9 cellular contexts compared by ENCODE assay signal in genomic region chr12:65656904-65657351, GRCh38.
DNase-seq lines count a peak whose midpoint lies in the region; ATAC-seq and TF ChIP-seq lines count a peak whose summit lies in the region.
"Had no signal": no experiment of that assay in that cellular context is flagged by ENCODE, and none has a peak within 500 bp of the region (broad histone marks: within the 10 kb centered on the region; RNA-seq: fewer than 3 reads in every experiment).

No MANE protein-coding gene starts in this region.

- no peak overlapping the region for H3K4me3 ChIP-seq in AG04450 (ENCODE audit: low read depth, low read length)
- no peak overlapping the region for H3K4me3 ChIP-seq in HEK293 (ENCODE audit: low read depth, low read length)
- H3K4me3 ChIP-seq in SK-N-MC = peak overlapping the region; percentile 18; the same call in 1 of the 2 replicates
- H3K4me3 ChIP-seq in psoas muscle = no peak overlapping the region
- H3K4me3 ChIP-seq: lung had no signal

- intact Hi-C loops in psoas muscle (cut with DNase I) = no loop called here

- H3K27ac ChIP-seq in AG04450 (ENCODE audit: low read depth, low read length) (no peak overlapping the region), HEK293 (ENCODE audit: extremely low read depth, low read depth, low read length) (no peak overlapping the region), SK-N-MC (peak overlapping the region; percentile 1; the same call in 1 of the 2 replicates), psoas muscle (no peak overlapping the region)

- POLR2A ChIA-PET in AG04450 (lab: Yijun Ruan, JAX) = interaction anchor here (0.6 to 1.0 kb wide), 5 partner anchors 8 to 231 kb away, joined by 3 to 4 read pairs (median 3); no protein-coding TSS in a partner anchor
- POLR2A ChIA-PET in HEK293 (lab: Yijun Ruan, JAX) = no interaction called here

- DNase-seq in AG04450 (ENCODE audit: low read depth, low spot score) (peak; percentile 89), SK-N-MC (ENCODE audit: low read depth, low spot score) (peak; percentile 80), fibroblast of the conjunctiva (ENCODE audit: low read depth) (peak; percentile 81), Ammon's horn (ENCODE audit: low spot score) (no peak), psoas muscle (no peak), NCI-H146 (lab: John Stamatoyannopoulos, UW) (no peak)

- CTCF ChIA-PET in AG04450 (lab: Charles Lee) (interaction anchor here (0.6 kb wide), 1 partner anchor 56 kb away, joined by 3 read pairs; no protein-coding TSS in a partner anchor), HEK293 (lab: Yijun Ruan, JAX) (no interaction called here)

- H3K9ac ChIP-seq in SK-N-MC (ENCODE audit: insufficient read length) = no peak overlapping the region

- WGBS in psoas muscle, 3 donors = 68 to 72% (median 69%) methylated on average over 3 of the region's 3 CpGs

- H3K9me3 ChIP-seq in AG04450 (ENCODE audit: control insufficient read depth, insufficient read depth, low read length) (peaks cover 5% of the 10 kb centered on the region; the same call in 1 of the 2 replicates), HEK293 (ENCODE audit: control insufficient read depth, insufficient read depth, low read depth, low read length) (no peaks in the 10 kb centered on the region), SK-N-MC (ENCODE audit: low read depth, low read length) (no peaks in the 10 kb centered on the region), psoas muscle (no peaks in the 10 kb centered on the region)

- ATAC-seq in GM18861 (IDR thresholded peaks at IDR 0.05; ENCODE audit: unreplicated experiment) (no peak), psoas muscle (no peak)

- no peaks in the 10 kb centered on the region for H3K36me3 ChIP-seq in HEK293 (ENCODE audit: control insufficient read depth in 2 of 2, insufficient read depth in 1 of 2, low read length in 2 of 2)
- no peaks in the 10 kb centered on the region for H3K36me3 ChIP-seq in SK-N-MC (ENCODE audit: insufficient read depth, low read length)
- no peaks in the 10 kb centered on the region for H3K36me3 ChIP-seq in psoas muscle (ENCODE audit: insufficient read depth in 1 of 2, low read depth in 1 of 2)

- H3K4me1 ChIP-seq in HEK293 (ENCODE audit: control insufficient read depth, insufficient read depth, low read length) = peaks cover 7% of the 10 kb centered on the region; the same call in 1 of the 2 replicates
- H3K4me1 ChIP-seq in psoas muscle = no peaks in the 10 kb centered on the region

- H3K27me3 ChIP-seq in AG04450 (ENCODE audit: control insufficient read depth, insufficient read depth, low read length) = no peaks in the 10 kb centered on the region
- no peaks in the 10 kb centered on the region for H3K27me3 ChIP-seq in psoas muscle (ENCODE audit: insufficient read depth in 3 of 3, low read length in 2 of 3)

- TF ChIP-seq CTCF in AG04450 (IDR thresholded peaks at IDR 0.05; ENCODE audit: low read depth, low read length) = no peak
- no peak for TF ChIP-seq CTCF in HEK293 (tag by site-specific recombination; IDR thresholded peaks at IDR 0.05)
- TF ChIP-seq CTCF in psoas muscle (IDR thresholded peaks at IDR 0.05) = no peak

TF ChIP-seq in HEK293, 187 proteins besides CTCF, POLR2A, EP300 and RAD21 (continues in another document):
- TF ChIP-seq ZNF335 (tag by site-specific recombination; conservative IDR thresholded peaks at IDR 0.05) (0 out of 2 replicates have a peak, but pooled peaks have one; percentile 12), ZFP69B (tag by site-specific recombination; IDR thresholded peaks at IDR 0.05) (0 out of 2 replicates have a peak, but pooled peaks have one; percentile 19), INSM2 (tag by site-specific recombination; IDR thresholded peaks at IDR 0.05) (peak; percentile 57), ZNF121 (tag by site-specific recombination; IDR thresholded peaks at IDR 0.05) (no peak), ZBTB21 (tag by site-specific recombination; IDR thresholded peaks at IDR 0.05) (peak; percentile 81), SP7 (tag by site-specific recombination; IDR thresholded peaks at IDR 0.05) (peak; percentile 95), ZNF707 (tag by site-specific recombination; IDR thresholded peaks at IDR 0.05) (no peak), SCRT2 (tag by site-specific recombination; IDR thresholded peaks at IDR 0.05) (peak; percentile 14; the same call in 1 of the 2 replicates), GLIS1 (tag by site-specific recombination; IDR thresholded peaks at IDR 0.05) (peak; percentile 36; the same call in 1 of the 2 replicates), ZNF324 (tag by site-specific recombination; IDR thresholded peaks at IDR 0.05) (no peak), ZIC2 (tag by site-specific recombination; IDR thresholded peaks at IDR 0.05) (peak; percentile 15; the same call in 1 of the 2 replicates), ZNF518A (tag by site-specific recombination; conservative IDR thresholded peaks at IDR 0.05; ENCODE audit: low read depth) (peak; percentile 37; the same call in 1 of the 2 replicates), ZNF24 (tag by site-specific recombination; IDR thresholded peaks at IDR 0.05) (peak; percentile 79), FEZF1 (tag by site-specific recombination; IDR thresholded peaks at IDR 0.05) (0 out of 2 replicates have a peak, but pooled peaks have one; percentile 7), ZNF394 (tag by site-specific recombination; IDR thresholded peaks at IDR 0.05; ENCODE audit: borderline replicate concordance) (peak; percentile 55; the same call in 1 of the 2 replicates)
- TF ChIP-seq, protein P1, sequence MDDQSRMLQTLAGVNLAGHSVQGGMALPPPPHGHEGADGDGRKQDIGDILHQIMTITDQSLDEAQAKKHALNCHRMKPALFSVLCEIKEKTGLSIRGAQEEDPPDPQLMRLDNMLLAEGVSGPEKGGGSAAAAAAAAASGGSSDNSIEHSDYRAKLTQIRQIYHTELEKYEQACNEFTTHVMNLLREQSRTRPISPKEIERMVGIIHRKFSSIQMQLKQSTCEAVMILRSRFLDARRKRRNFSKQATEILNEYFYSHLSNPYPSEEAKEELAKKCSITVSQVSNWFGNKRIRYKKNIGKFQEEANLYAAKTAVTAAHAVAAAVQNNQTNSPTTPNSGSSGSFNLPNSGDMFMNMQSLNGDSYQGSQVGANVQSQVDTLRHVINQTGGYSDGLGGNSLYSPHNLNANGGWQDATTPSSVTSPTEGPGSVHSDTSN (CRISPR knock-in tag; IDR thresholded peaks at IDR 0.05) = no peak
- TF ChIP-seq, protein P2, sequence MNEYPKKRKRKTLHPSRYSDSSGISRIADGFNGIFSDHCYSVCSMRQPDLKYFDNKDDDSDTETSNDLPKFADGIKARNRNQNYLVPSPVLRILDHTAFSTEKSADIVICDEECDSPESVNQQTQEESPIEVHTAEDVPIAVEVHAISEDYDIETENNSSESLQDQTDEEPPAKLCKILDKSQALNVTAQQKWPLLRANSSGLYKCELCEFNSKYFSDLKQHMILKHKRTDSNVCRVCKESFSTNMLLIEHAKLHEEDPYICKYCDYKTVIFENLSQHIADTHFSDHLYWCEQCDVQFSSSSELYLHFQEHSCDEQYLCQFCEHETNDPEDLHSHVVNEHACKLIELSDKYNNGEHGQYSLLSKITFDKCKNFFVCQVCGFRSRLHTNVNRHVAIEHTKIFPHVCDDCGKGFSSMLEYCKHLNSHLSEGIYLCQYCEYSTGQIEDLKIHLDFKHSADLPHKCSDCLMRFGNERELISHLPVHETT (tag by site-specific recombination; IDR thresholded peaks at IDR 0.05) = peak; percentile 51; the same call in 1 of the 2 replicates

Comparison
In these comparisons a context has a peak if more than half of its experiments do, and no peak if none do; other contexts are left out.
1. DNase-seq: peak in AG04450 (single experiment), SK-N-MC (single experiment) and fibroblast of the conjunctiva (single experiment); none in Ammon's horn (single experiment), psoas muscle (0 of 2) and NCI-H146 (single experiment).